In the genomic region with DNA sequence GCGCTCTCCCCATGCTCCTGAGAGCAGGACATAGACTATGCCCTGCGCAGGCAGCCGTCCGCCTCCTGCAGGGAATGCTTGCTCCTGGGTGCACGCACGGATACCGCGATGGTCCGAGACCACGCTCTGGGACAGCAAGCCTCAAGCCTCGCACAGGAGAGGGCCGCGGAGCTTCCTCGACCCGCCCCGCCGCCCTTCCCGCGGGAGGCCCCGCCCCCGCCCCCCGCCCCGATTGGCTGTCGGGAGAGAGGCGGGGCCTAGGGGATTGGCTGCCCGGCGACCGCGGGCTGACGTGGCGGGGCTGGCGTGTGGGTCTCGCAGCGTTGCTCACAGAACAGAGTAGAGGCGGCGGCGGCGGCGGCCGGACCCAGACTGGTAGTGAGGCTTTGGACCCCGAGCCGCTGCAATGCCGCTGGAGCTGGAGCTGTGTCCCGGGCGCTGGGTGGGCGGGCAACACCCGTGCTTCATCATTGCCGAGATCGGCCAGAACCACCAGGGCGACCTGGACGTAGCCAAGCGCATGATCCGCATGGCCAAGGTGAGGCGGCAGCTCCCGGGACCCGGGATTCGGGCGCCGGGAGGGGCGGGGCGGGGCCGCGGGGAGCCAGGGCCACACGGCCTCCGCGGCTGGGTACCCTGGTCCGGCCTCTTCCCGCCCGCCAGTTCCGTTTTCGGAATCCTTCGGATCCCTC, we compare ENCODE assay signal across 8 cellular contexts. TPM values are rescaled to one million over a fixed set of nuclear protein-coding genes. Genes with fewer than 3 reads are reported as not detected.
DNase-seq lines count a peak whose midpoint lies in the region; ATAC-seq and TF ChIP-seq lines count a peak whose summit lies in the region.

Gene NANS (plus strand): TSS at position 330 of the 692 bp plus-strand sequence. CDS start 77 bp downstream, at position 407.

- H3K4me1 ChIP-seq in left ventricle myocardium inferior (peaks cover 31% of the 10 kb centered on the region), upper lobe of right lung (peaks cover 23% of the 10 kb centered on the region)

- H3K36me3 ChIP-seq in left ventricle myocardium inferior (peaks cover 10% of the 10 kb centered on the region), upper lobe of right lung (peaks cover 12% of the 10 kb centered on the region)

- peaks cover 6% of the 10 kb centered on the region for H3K36me3 Mint-ChIP-seq in T-helper 17 cell (ENCODE audit: low read depth)
- H3K36me3 Mint-ChIP-seq in progenitor cell of endocrine pancreas (ENCODE audit: insufficient read depth): peaks cover 2% of the 10 kb centered on the region

- intact Hi-C loops in left ventricle myocardium inferior (cut with micrococcal nuclease): no loop called here
- intact Hi-C loops in upper lobe of right lung (cut with DNase I): no loop called here

- H3K27me3 ChIP-seq in left ventricle myocardium inferior (ENCODE audit: low read depth): no peaks in the 10 kb centered on the region
- no peaks in the 10 kb centered on the region for H3K27me3 ChIP-seq in upper lobe of right lung

- no peaks in the 10 kb centered on the region for H3K9me3 ChIP-seq in T-helper 17 cell (ENCODE audit: control insufficient read depth, low read length, poor library complexity, severe bottlenecking)
- H3K9me3 ChIP-seq in left ventricle myocardium inferior (replicated peaks): no peaks in the 10 kb centered on the region
- H3K9me3 ChIP-seq in upper lobe of right lung: no peaks in the 10 kb centered on the region

- peak within 1 kb of the TSS; percentile 89 for H3K27ac ChIP-seq in left ventricle myocardium inferior (replicated peaks)
- peak within 1 kb of the TSS; percentile 94 for H3K27ac ChIP-seq in upper lobe of right lung

- no peaks in the 10 kb centered on the region for H3K9me3 Mint-ChIP-seq in progenitor cell of endocrine pancreas (ENCODE audit: low read depth)

- peak within 1 kb of the TSS; percentile 97 for H3K27ac Mint-ChIP-seq in T-helper 17 cell
- H3K27ac Mint-ChIP-seq in progenitor cell of endocrine pancreas: peak within 1 kb of the TSS; percentile 93

- TF ChIP-seq CTCF in left ventricle myocardium inferior (IDR thresholded peaks at IDR 0.05; ENCODE audit: borderline replicate concordance): no peak
- TF ChIP-seq CTCF in progenitor cell of endocrine pancreas (IDR thresholded peaks at IDR 0.05; ENCODE audit: unreplicated experiment): no peak
- TF ChIP-seq CTCF in upper lobe of right lung (IDR thresholded peaks at IDR 0.05): no peak

- H3K4me3 Mint-ChIP-seq in T-helper 17 cell (peak within 1 kb of the TSS; percentile 99), progenitor cell of endocrine pancreas (ENCODE audit: low read depth) (peak within 1 kb of the TSS; percentile 88)

- DNase-seq in NCI-H1694 (lab: John Stamatoyannopoulos, UW): peak; percentile 76
- DNase-seq in T-helper 17 cell: peak; percentile 84 to 90 (median 89)
- DNase-seq in amygdala (lab: John Stamatoyannopoulos, UW): peak; percentile 50 to 98 (median 85)
- peak; percentile 93 for DNase-seq in left ventricle myocardium inferior
- DNase-seq in progenitor cell of endocrine pancreas (ENCODE audit: low spot score, unreplicated experiment): peak; percentile 87
- peak; percentile 97 for DNase-seq in upper lobe of right lung

- H3K4me3 ChIP-seq in left ventricle myocardium inferior: peak within 1 kb of the TSS; percentile 79
- peak within 1 kb of the TSS; percentile 84 for H3K4me3 ChIP-seq in upper lobe of right lung

- H3K27me3 Mint-ChIP-seq in T-helper 17 cell (no peaks in the 10 kb centered on the region), progenitor cell of endocrine pancreas (peaks cover 8% of the 10 kb centered on the region)

- peaks cover 17% of the 10 kb centered on the region for H3K4me1 Mint-ChIP-seq in T-helper 17 cell
- peaks cover 5% of the 10 kb centered on the region for H3K4me1 Mint-ChIP-seq in progenitor cell of endocrine pancreas (ENCODE audit: low read depth)

- ATAC-seq in GM18499 (IDR thresholded peaks at IDR 0.05; ENCODE audit: insufficient read depth, unreplicated experiment): peak; percentile 75
- peak; percentile 95 for ATAC-seq in HG02885 (IDR thresholded peaks at IDR 0.05; ENCODE audit: poor library complexity, unreplicated experiment)
- ATAC-seq in T-helper 17 cell: peak; percentile 98
- ATAC-seq in upper lobe of right lung: peak; percentile 99

RNA-seq across cellular contexts. Expression of gene NANS, which starts in this region (rescaled TPM):
- total RNA-seq in T-helper 17 cell: 10 to 100 TPM; 38.1 to 44.9 TPM
- 38.6 TPM for total RNA-seq in left ventricle myocardium inferior
- total RNA-seq in progenitor cell of endocrine pancreas: 31.9 and 33.8 TPM in 2 replicates
- 53.8 TPM for total RNA-seq in upper lobe of right lung

Comparison
In these comparisons a context has a peak if more than half of its experiments do, and no peak if none do; other contexts are left out.
1. Peak in every context shown above with its lines: DNase-seq, ATAC-seq, H3K4me3 ChIP-seq and H3K27ac ChIP-seq.